Comparison of ENCODE assay signal across 12 cellular contexts in the genomic region with DNA sequence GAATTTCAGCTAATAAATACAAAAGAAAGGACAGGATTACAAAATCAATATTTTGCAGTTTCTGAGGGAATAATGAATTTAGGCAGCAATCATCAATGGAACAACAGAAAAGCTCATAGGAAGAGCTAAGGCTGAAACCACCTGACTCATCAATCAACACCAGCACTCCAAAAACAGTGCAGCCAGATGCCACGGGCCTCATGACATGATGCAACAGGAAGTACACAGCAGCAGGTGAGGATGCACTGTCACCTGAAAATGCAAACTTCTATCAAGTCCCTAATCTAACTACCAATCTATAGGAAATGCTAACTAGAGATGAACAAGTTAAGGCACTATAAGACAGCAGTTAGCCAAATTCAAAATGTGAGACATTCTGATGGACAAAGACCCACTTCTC. TPM values are rescaled to one million over a fixed set of nuclear protein-coding genes. Genes with fewer than 3 reads are reported as not detected.
DNase-seq lines count a peak whose midpoint lies in the region; ATAC-seq, FAIRE-seq and TF ChIP-seq lines count a peak whose summit lies in the region.
"Had no signal": no experiment of that assay in that cellular context is flagged by ENCODE, and none has a peak within 500 bp of the region (broad histone marks: within the 10 kb centered on the region; RNA-seq: fewer than 3 reads in every experiment).

No MANE protein-coding gene starts in this region.

- ATAC-seq in A549 (no peak), DND-41 (ENCODE audit: insufficient read depth, low read depth) (no peak), T-helper 17 cell (peak; percentile 83), PC-3 (no peak), upper lobe of left lung (ENCODE audit: low FRiP score in 2 of 2) (no peak)
- ATAC-seq: right cardiac atrium had no signal

- no peak for TF ChIP-seq EP300 in A549 (IDR thresholded peaks at IDR 0.05)
- no peak for TF ChIP-seq EP300 in upper lobe of left lung (IDR thresholded peaks at IDR 0.05)

- no peak for TF ChIP-seq RAD21 in A549 (conservative IDR thresholded peaks at IDR 0.05 in 1 of 2, IDR thresholded peaks at IDR 0.05 in 1 of 2)

- H3K9me3 ChIP-seq in A549 (no peaks in the 10 kb centered on the region), DND-41 (ENCODE audit: insufficient read depth, low read length, severe bottlenecking) (no peaks in the 10 kb centered on the region), T-helper 17 cell (ENCODE audit: control insufficient read depth, low read length, poor library complexity, severe bottlenecking) (no peaks in the 10 kb centered on the region), adrenal gland (replicated peaks in 1 of 3) (no peaks in the 10 kb centered on the region), PC-3 (ENCODE audit: low read length) (no peaks in the 10 kb centered on the region), upper lobe of left lung (no peaks in the 10 kb centered on the region)
- H3K9me3 ChIP-seq: SK-N-SH had no signal

- BruUV-seq in PC-3 (replicated peaks; lab: Mats Ljungman, UMichigan) = no TSS peak

- TF ChIP-seq POLR2A in A549 (IDR thresholded peaks at IDR 0.05; ENCODE audit: low read length) (no peak), adrenal gland (IDR thresholded peaks at IDR 0.05) (no peak), upper lobe of left lung (IDR thresholded peaks at IDR 0.05) (no peak)

- H3K27ac Mint-ChIP-seq in T-helper 17 cell = peak overlapping the region; percentile 84

- DNase-seq in A549 (ENCODE audit: low read depth in 1 of 2, low spot score in 1 of 2) (no peak), DND-41 (peak; percentile 14), T-helper 17 cell (no peak), adrenal gland (no peak), PC-3 (no peak), DMS114 treated with DMSO at 0.1 percent for 48 hours (lab: John Stamatoyannopoulos, UW; ENCODE audit: unreplicated experiment) (no peak), upper lobe of left lung (no peak), NCI-H526 (lab: John Stamatoyannopoulos, UW) (no peak)
- DNase-seq: midbrain, NCI-H1930, SK-N-SH had no signal

- H2AFZ ChIP-seq in DND-41 (ENCODE audit: low read depth, low read length) (no peak overlapping the region), PC-3 (ENCODE audit: low read length) (no peak overlapping the region)

- H3K9ac ChIP-seq in DND-41 (ENCODE audit: low read depth, low read length) = no peak overlapping the region
- H3K9ac ChIP-seq in PC-3 (ENCODE audit: low read length) = no peak overlapping the region
- H3K9ac ChIP-seq: SK-N-SH had no signal

- CTCF ChIA-PET in A549 (lab: Yijun Ruan, JAX) = interaction anchor here (0.7 to 0.8 kb wide), 2 partner anchors 11 to 22 kb away, joined by 3 to 4 read pairs; no protein-coding TSS in a partner anchor
- CTCF ChIA-PET in PC-3 (lab: Charles Lee) = no interaction called here

- H3K27ac ChIP-seq in A549 = no peak overlapping the region
- H3K27ac ChIP-seq in DND-41 (ENCODE audit: low read length) = no peak overlapping the region
- peak overlapping the region in 3 of 5 donors; percentile 4 to 69 (median 65) for H3K27ac ChIP-seq in adrenal gland
- H3K27ac ChIP-seq in PC-3 (ENCODE audit: low read length) = no peak overlapping the region
- H3K27ac ChIP-seq in upper lobe of left lung = no peak overlapping the region

- no peak overlapping the region for H3K4me3 ChIP-seq in A549
- H3K4me3 ChIP-seq in DND-41 (ENCODE audit: low read depth in 1 of 2, low read length in 2 of 2) = no peak overlapping the region
- H3K4me3 ChIP-seq in adrenal gland = no peak overlapping the region
- H3K4me3 ChIP-seq in PC-3 (ENCODE audit: low read length) = no peak overlapping the region
- no peak overlapping the region for H3K4me3 ChIP-seq in upper lobe of left lung

- peaks cover 17% of the 10 kb centered on the region for H3K4me1 ChIP-seq in A549
- no peaks in the 10 kb centered on the region for H3K4me1 ChIP-seq in DND-41 (ENCODE audit: insufficient read depth, low read length)
- peaks cover 25 to 36% of the 10 kb centered on the region in 2 donors for H3K4me1 ChIP-seq in adrenal gland (replicated peaks in 1 of 2)
- peaks cover 35% of the 10 kb centered on the region for H3K4me1 ChIP-seq in PC-3 (ENCODE audit: insufficient read depth, low read length)
- H3K4me1 ChIP-seq in upper lobe of left lung = no peaks in the 10 kb centered on the region

- FAIRE-seq in A549 (lab: Jason Lieb, UNC) = no peak

- H4K20me1 ChIP-seq in DND-41 (ENCODE audit: insufficient read depth, low read length) (no peaks in the 10 kb centered on the region), PC-3 (ENCODE audit: low read length) (no peaks in the 10 kb centered on the region)

- H3K4me2 ChIP-seq in A549 (no peak overlapping the region), DND-41 (ENCODE audit: insufficient read depth, low read length) (no peak overlapping the region), PC-3 (ENCODE audit: low read length) (no peak overlapping the region)
- H3K4me2 ChIP-seq: SK-N-SH had no signal

- intact Hi-C loops in adrenal gland (cut with DNase I) (no loop called here), PC-3 (cut with micrococcal nuclease) (loop anchor here (10.0 kb wide), 1 partner anchor 57 kb away; no protein-coding TSS in a partner anchor)

- H3K4me3 Mint-ChIP-seq in T-helper 17 cell = no peak overlapping the region

- peaks cover 12% of the 10 kb centered on the region for H3K36me3 Mint-ChIP-seq in T-helper 17 cell (ENCODE audit: low read depth)

- POLR2A ChIA-PET in A549 (lab: Yijun Ruan, JAX) (no interaction called here), PC-3 (lab: Charles Lee; ENCODE audit: unreplicated experiment) (no interaction called here)

- H3F3A ChIP-seq in PC-3 (ENCODE audit: low read length, unreplicated experiment) = no peaks in the 10 kb centered on the region

- no peak for TF ChIP-seq CTCF in A549 (IDR thresholded peaks at IDR 0.05)
- no peak for TF ChIP-seq CTCF in DND-41 (IDR thresholded peaks at IDR 0.05; ENCODE audit: borderline replicate concordance, extremely low read depth, low read length, poor library complexity, severe bottlenecking)
- no peak for TF ChIP-seq CTCF in adrenal gland (IDR thresholded peaks at IDR 0.05)
- TF ChIP-seq CTCF in PC-3 (conservative IDR thresholded peaks at IDR 0.05; ENCODE audit: low read depth, low read length) = no peak
- no peak for TF ChIP-seq CTCF in upper lobe of left lung (IDR thresholded peaks at IDR 0.05)

- peaks cover 15% of the 10 kb centered on the region for H3K4me1 Mint-ChIP-seq in T-helper 17 cell

- H3K36me3 ChIP-seq in DND-41 (ENCODE audit: insufficient read depth, low read length) (peaks cover 61% of the 10 kb centered on the region), adrenal gland (replicated peaks in 1 of 2) (peaks cover 0 to 86% of the 10 kb centered on the region in 2 donors), PC-3 (ENCODE audit: low read depth, low read length) (peaks cover 26% of the 10 kb centered on the region), upper lobe of left lung (peaks cover 7 to 92% (median 46%) of the 10 kb centered on the region in 4 donors)

- no peaks in the 10 kb centered on the region for H3K9me2 ChIP-seq in PC-3 (replicated peaks; ENCODE audit: low read length)
- H3K9me2 ChIP-seq: SK-N-SH had no signal

- H3K27me3 ChIP-seq in DND-41 (ENCODE audit: insufficient read depth, low read length, poor library complexity) (no peaks in the 10 kb centered on the region), adrenal gland (no peaks in the 10 kb centered on the region), PC-3 (ENCODE audit: low read length) (no peaks in the 10 kb centered on the region), upper lobe of left lung (no peaks in the 10 kb centered on the region)

- 65% methylated on average over 1 of the region's 1 CpG for WGBS in A549 (ENCODE audit: missing lambda C conversion rate)
- WGBS in adrenal gland, 4 donors = 19 to 33% (median 20%) methylated on average over 1 of the region's 1 CpG
- WGBS in upper lobe of left lung, 2 donors = 50 to 55% methylated on average over 1 of the region's 1 CpG

- H3K27me3 Mint-ChIP-seq in T-helper 17 cell = no peaks in the 10 kb centered on the region

- H3K79me2 ChIP-seq in DND-41 (ENCODE audit: insufficient read depth, low read length) = no peaks in the 10 kb centered on the region
- H3K79me2 ChIP-seq in PC-3 (ENCODE audit: low read length) = no peaks in the 10 kb centered on the region

TF ChIP-seq in A549, 52 proteins besides CTCF, POLR2A, EP300 and RAD21:
- TF ChIP-seq MAFK (IDR thresholded peaks at IDR 0.05; ENCODE audit: partially characterized antibody) (peak; percentile 14), CEBPB (IDR thresholded peaks at IDR 0.05) (no peak), ZFP36 (IDR thresholded peaks at IDR 0.05; ENCODE audit: borderline replicate concordance, partially characterized antibody) (no peak), JUNB (IDR thresholded peaks at IDR 0.05) (no peak), FOSB (CRISPR knock-in tag; IDR thresholded peaks at IDR 0.05) (no peak), MYC (IDR thresholded peaks at IDR 0.05; ENCODE audit: borderline replicate concordance, low read length) (no peak)
- TF ChIP-seq, protein P1, sequence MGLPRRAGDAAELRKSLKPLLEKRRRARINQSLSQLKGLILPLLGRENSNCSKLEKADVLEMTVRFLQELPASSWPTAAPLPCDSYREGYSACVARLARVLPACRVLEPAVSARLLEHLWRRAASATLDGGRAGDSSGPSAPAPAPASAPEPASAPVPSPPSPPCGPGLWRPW (IDR thresholded peaks at IDR 0.05) = no peak
- TF ChIP-seq, protein P2, sequence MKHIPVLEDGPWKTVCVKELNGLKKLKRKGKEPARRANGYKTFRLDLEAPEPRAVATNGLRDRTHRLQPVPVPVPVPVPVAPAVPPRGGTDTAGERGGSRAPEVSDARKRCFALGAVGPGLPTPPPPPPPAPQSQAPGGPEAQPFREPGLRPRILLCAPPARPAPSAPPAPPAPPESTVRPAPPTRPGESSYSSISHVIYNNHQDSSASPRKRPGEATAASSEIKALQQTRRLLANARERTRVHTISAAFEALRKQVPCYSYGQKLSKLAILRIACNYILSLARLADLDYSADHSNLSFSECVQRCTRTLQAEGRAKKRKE (CRISPR knock-in tag; IDR thresholded peaks at IDR 0.05; ENCODE audit: low read depth) = no peak

RNA-seq across cellular contexts. Expression of a gene that starts 21.7 kb away (rescaled TPM):
- polyA plus RNA-seq in A549 (2011; rRNA removed) (109 and 136 TPM in 2 replicates), A549 (2017; fragmentation: RNase III; extraction: RNeasy Plus Mini Kit Qiagen cat#74134 plus additional on column Dnase treatment) (50.6 to 57.5 TPM (median 54.3 TPM) in 3 replicates), adrenal gland (100 to 1,000 TPM in 1 of 3 donors, 10 to 100 TPM in 2; 44.3 to 591 (median 62.6) TPM)
- 17.6 and 22.2 TPM in 2 replicates for polyA plus RNA-seq in A549 (2012; cell fraction: cytosol; rRNA removed)
- polyA plus RNA-seq in A549 (2012; cell fraction: nucleus; rRNA removed) = 24.0 and 36.5 TPM in 2 replicates
- polyA minus RNA-seq in A549 (2011; rRNA and poly(A)+ RNA removed) = 184 and 203 TPM in 2 replicates
- total RNA-seq in T-helper 17 cell (10 to 100 TPM; 21.0 to 22.4 TPM), adrenal gland (100 to 1,000 TPM; 388 to 647 (median 567) TPM), PC-3 (2014; rRNA removed) (55.1 TPM in 2 replicates), upper lobe of left lung (100 to 1,000 TPM in 4 of 6 donors, 10 to 100 TPM in 2; 43.0 to 201 (median 135) TPM)

Comparison
In these comparisons a context has a peak if more than half of its experiments do, and no peak if none do; other contexts are left out.
1. H3K27ac ChIP-seq: peak in adrenal gland (3 of 5); none in A549 (0 of 2), DND-41 (single experiment), PC-3 (single experiment) and upper lobe of left lung (0 of 4).